8 cellular contexts compared by ENCODE assay signal in the genomic region with DNA sequence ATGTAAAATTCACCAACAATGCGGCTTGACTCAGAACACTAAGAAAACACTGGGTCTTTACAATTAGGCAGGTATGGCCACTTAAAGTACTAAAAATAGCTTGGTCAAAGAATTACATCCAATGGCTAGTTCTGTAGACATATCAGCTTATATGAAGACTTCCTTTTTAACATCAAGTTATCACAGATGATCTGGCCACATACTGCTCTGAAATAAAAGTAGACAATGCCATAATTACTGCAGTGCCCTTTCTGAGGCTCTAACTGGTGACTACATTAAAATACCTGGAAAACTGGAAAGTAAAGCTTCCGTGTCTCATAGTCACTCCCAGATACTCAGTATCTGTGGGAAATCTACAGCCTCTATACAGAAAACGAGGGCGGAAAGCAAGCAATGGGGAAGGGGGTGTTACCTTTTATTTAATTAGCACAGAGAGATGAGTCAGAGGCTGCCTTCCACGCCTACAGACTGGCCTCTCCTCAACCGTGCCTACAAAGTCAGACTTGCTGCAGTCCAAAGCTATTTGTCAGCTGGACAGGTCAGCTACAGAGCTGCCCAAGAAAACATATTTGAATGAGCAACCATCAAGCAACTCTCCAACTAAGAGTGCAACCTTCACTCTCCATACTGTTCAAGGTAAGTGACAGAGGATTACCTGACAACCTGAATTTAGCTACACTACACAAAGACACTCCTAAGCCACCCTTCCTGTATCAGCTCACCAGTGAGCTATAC. TPM values are rescaled to one million over a fixed set of nuclear protein-coding genes. Genes with fewer than 3 reads are reported as not detected.
A peak's percentile ranks its signal among the peaks of the same experiment; 100 is the strongest.
DNase-seq lines count a peak whose midpoint lies in the region; ATAC-seq lines count a peak whose summit lies in the region.

No MANE protein-coding gene starts in this region.

- H3K9ac ChIP-seq in BLaER1 (no peak overlapping the region), iPS-20b (ENCODE audit: low read depth, low read length) (peak overlapping the region; percentile 27; the same call in 1 of the 2 replicates)

- peak overlapping the region; percentile 30 for H3K4me2 ChIP-seq in BLaER1

- no peaks in the 10 kb centered on the region for H3K27me3 ChIP-seq in BLaER1
- H3K27me3 ChIP-seq in SJSA1 (replicated peaks): no peaks in the 10 kb centered on the region
- H3K27me3 ChIP-seq in iPS-20b (ENCODE audit: insufficient read depth, low read length): no peaks in the 10 kb centered on the region

- no peak overlapping the region for H3K4me3 ChIP-seq in BLaER1
- no peak overlapping the region for H3K4me3 ChIP-seq in SJSA1
- peak overlapping the region; percentile 19 for H3K4me3 ChIP-seq in iPS-20b (ENCODE audit: low read length)

- H3K9me3 ChIP-seq in BLaER1 (peaks cover 51% of the 10 kb centered on the region), SJSA1 (replicated peaks) (no peaks in the 10 kb centered on the region), iPS-20b (ENCODE audit: insufficient read depth, low read depth, low read length) (peaks cover 11% of the 10 kb centered on the region; the same call in 1 of the 2 replicates)

- H3K4me1 ChIP-seq in BLaER1: peaks cover 63% of the 10 kb centered on the region
- peaks cover 23% of the 10 kb centered on the region for H3K4me1 ChIP-seq in SJSA1 (replicated peaks)
- peaks cover 37% of the 10 kb centered on the region for H3K4me1 ChIP-seq in iPS-20b (ENCODE audit: insufficient read depth, low read length)

- ATAC-seq in GM19455 (IDR thresholded peaks at IDR 0.05; ENCODE audit: unreplicated experiment) (peak; percentile 73), HG03521 (IDR thresholded peaks at IDR 0.05; ENCODE audit: unreplicated experiment) (peak; percentile 75), GM19397 (IDR thresholded peaks at IDR 0.05; ENCODE audit: unreplicated experiment) (no peak)

- peaks cover 98% of the 10 kb centered on the region for H4K20me1 ChIP-seq in BLaER1

- H3K36me3 ChIP-seq in BLaER1: peaks cover 95% of the 10 kb centered on the region
- H3K36me3 ChIP-seq in SJSA1: no peaks in the 10 kb centered on the region
- H3K36me3 ChIP-seq in iPS-20b (ENCODE audit: insufficient read depth, low read depth, low read length): peaks cover 9% of the 10 kb centered on the region; the same call in 1 of the 2 replicates

- peak; percentile 57 to 71 for DNase-seq in SJSA1 (ENCODE audit: low read depth in 1 of 2, low spot score in 2 of 2)
- DNase-seq in astrocyte of the hippocampus (ENCODE audit: low read depth, low spot score): peak; percentile 94
- DNase-seq in stimulated activated CD4-positive, alpha-beta T cell treated with anti-CD3 and anti-CD28 coated beads, TNF-alpha, amount 100 ng/mL, for 24 hours (ENCODE audit: low read depth in 3 of 3): peak in 2 of 3 experiments; percentile 31 to 42

- H3K27ac ChIP-seq in BLaER1 (no peak overlapping the region), SJSA1 (peak overlapping the region; percentile 30), iPS-20b (ENCODE audit: low read length) (no peak overlapping the region)

RNA-seq across cellular contexts. Expression of a gene that starts 8.7 kb away (rescaled TPM):
- total RNA-seq in SJSA1 (2014; rRNA removed; shearing (Covaris generic)): 3.0 and 7.0 TPM in 2 replicates

Comparison
In these comparisons a context has a peak if more than half of its experiments do, and no peak if none do; other contexts are left out.
1. DNase-seq: peak in every context shown above with its lines; median percentile 94 in astrocyte of the hippocampus; 64 in SJSA1; 36 in stimulated activated CD4-positive, alpha-beta T cell treated with anti-CD3 and anti-CD28 coated beads, TNF-alpha, amount 100 ng/mL, for 24 hours.